11 cellular contexts compared by ENCODE assay signal in genomic region chr16:72198021-72198420, GRCh38. TPM values are rescaled to one million over a fixed set of nuclear protein-coding genes. Genes with fewer than 3 reads are reported as not detected.
DNase-seq lines count a peak whose midpoint lies in the region; ATAC-seq lines count a peak whose summit lies in the region.
"Had no signal": no experiment of that assay in that cellular context is flagged by ENCODE, and none has a peak within 500 bp of the region (broad histone marks: within the 10 kb centered on the region; RNA-seq: fewer than 3 reads in every experiment).

No MANE protein-coding gene starts in this region.

- ATAC-seq in HG03135 (IDR thresholded peaks at IDR 0.05; ENCODE audit: unreplicated experiment) (no peak), HG02759 (IDR thresholded peaks at IDR 0.05; ENCODE audit: unreplicated experiment) (no peak)

- H3K36me3 ChIP-seq in SK-N-MC (ENCODE audit: insufficient read depth, low read length) = no peaks in the 10 kb centered on the region
- H3K36me3 ChIP-seq: Peyer's patch, upper lobe of left lung had no signal

- DNase-seq in NCI-H2171 treated with DMSO at 0.1 percent for 48 hours (lab: John Stamatoyannopoulos, UW) (peak; percentile 35), NCI-H2171 (lab: John Stamatoyannopoulos, UW) (no peak), SK-N-MC (ENCODE audit: low read depth, low spot score) (peak; percentile 18), head of caudate nucleus (peak; percentile 52 to 96 (median 83)), mesenteric fat pad (ENCODE audit: low spot score) (no peak)
- DNase-seq: Peyer's patch; stimulated activated CD4-positive, alpha-beta T cell treated with anti-CD3 and anti-CD28 coated beads, Interleukin-12 subunit alpha, Interleukin-12 subunit beta, amount 100 ng/mL, for 4 hours had no signal

- H3K9ac ChIP-seq in SK-N-MC (ENCODE audit: insufficient read length) = no peak overlapping the region

- intact Hi-C loops in head of caudate nucleus (cut with DNase I) = no loop called here

- no peak overlapping the region for H3K27ac ChIP-seq in SK-N-MC
- peak overlapping the region; percentile 71 for H3K27ac ChIP-seq in temporal lobe (ENCODE audit: low read depth, low read length)
- H3K27ac ChIP-seq: Peyer's patch, upper lobe of left lung had no signal

- H3K4me3 ChIP-seq in SK-N-MC = no peak overlapping the region
- H3K4me3 ChIP-seq: Peyer's patch, upper lobe of left lung had no signal

- no peaks in the 10 kb centered on the region for H3K9me3 ChIP-seq in SK-N-MC (ENCODE audit: low read depth, low read length)
- H3K9me3 ChIP-seq: Peyer's patch, upper lobe of left lung had no signal

RNA-seq across cellular contexts. Expression of gene PMFBP1, which starts 26.1 kb away (rescaled TPM):
- total RNA-seq in temporal lobe = 0.49 TPM
- 0.39 TPM for total RNA-seq in mesenteric fat pad

Comparison
In these comparisons a context has a peak if more than half of its experiments do, and no peak if none do; other contexts are left out.
1. DNase-seq: peak in NCI-H2171 treated with DMSO at 0.1 percent for 48 hours (single experiment), SK-N-MC (single experiment) and head of caudate nucleus (42 of 42); none in NCI-H2171 (single experiment) and mesenteric fat pad (single experiment).